1 cellular context compared by ENCODE assay signal in the genomic region with DNA sequence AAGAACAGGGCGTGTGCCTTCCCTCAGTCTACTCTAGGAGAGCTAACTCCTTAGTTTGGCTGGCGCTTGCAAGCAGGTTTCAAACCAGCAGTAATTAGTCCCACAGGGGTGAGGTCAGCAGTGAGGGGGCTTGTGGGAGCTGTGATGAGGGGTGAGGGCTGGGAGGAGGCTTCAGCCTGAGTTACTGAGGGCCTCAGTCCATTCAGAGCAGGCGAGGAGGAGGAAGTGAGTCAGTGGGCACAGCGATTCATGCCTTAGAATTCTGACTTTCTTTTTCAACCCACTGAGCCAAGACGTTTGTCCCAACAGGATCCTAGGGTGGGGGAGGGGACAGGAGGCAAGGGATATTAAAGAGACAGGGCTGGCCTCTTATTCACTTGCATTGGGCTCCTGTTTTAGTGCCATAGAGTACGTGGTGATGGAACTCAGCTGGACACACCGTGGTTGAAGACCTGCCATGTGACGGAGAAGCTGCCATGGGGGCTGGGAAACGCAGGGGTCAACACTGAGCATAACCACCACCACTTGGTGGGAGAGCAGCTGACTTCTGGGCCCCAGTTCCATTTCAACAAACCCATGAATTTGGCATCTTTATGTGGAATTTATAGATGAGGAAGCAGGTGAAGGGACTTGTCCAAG.
A peak's percentile ranks its signal among the peaks of the same experiment; 100 is the strongest.
TF ChIP-seq lines count a peak whose summit lies in the region.

No MANE protein-coding gene starts in this region.

TF ChIP-seq in SK-N-SH, 30 proteins besides CTCF, POLR2A, EP300 and RAD21 (continued from another document):
- TF ChIP-seq, protein P1, sequence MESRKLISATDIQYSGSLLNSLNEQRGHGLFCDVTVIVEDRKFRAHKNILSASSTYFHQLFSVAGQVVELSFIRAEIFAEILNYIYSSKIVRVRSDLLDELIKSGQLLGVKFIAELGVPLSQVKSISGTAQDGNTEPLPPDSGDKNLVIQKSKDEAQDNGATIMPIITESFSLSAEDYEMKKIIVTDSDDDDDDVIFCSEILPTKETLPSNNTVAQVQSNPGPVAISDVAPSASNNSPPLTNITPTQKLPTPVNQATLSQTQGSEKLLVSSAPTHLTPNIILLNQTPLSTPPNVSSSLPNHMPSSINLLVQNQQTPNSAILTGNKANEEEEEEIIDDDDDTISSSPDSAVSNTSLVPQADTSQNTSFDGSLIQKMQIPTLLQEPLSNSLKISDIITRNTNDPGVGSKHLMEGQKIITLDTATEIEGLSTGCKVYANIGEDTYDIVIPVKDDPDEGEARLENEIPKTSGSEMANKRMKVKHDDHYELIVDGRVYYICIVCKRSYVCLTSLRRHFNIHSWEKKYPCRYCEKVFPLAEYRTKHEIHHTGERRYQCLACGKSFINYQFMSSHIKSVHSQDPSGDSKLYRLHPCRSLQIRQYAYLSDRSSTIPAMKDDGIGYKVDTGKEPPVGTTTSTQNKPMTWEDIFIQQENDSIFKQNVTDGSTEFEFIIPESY (IDR thresholded peaks at IDR 0.05; ENCODE audit: borderline replicate concordance, low read depth) = peak; percentile 51; the same call in 1 of the 2 replicates
- TF ChIP-seq NFIC (IDR thresholded peaks at IDR 0.05; ENCODE audit: borderline replicate concordance) (peak; percentile 83), RXRA (IDR thresholded peaks at IDR 0.05; ENCODE audit: borderline replicate concordance, low read depth) (peak; percentile 50; the same call in 1 of the 2 replicates), JUND (IDR thresholded peaks at IDR 0.05) (peak; percentile 77; the same call in 1 of the 2 replicates), EZH2phosphoT487 (IDR thresholded peaks at IDR 0.05; ENCODE audit: borderline replicate concordance, low read depth) (no peak), TCF12 (IDR thresholded peaks at IDR 0.05) (peak; percentile 72), ELF1 (IDR thresholded peaks at IDR 0.05) (no peak), FOXM1 (IDR thresholded peaks at IDR 0.05; ENCODE audit: low read depth) (no peak), PBX3 (IDR thresholded peaks at IDR 0.05) (peak; percentile 64), GABPA (IDR thresholded peaks at IDR 0.05; ENCODE audit: low read depth) (no peak), TEAD4 (IDR thresholded peaks at IDR 0.05; ENCODE audit: borderline replicate concordance, insufficient read depth) (no peak), NRF1 (IDR thresholded peaks at IDR 0.05; ENCODE audit: low read depth, low read length) (no peak), CHD2 (IDR thresholded peaks at IDR 0.05; ENCODE audit: low read length, partially characterized antibody) (no peak), MEF2A (IDR thresholded peaks at IDR 0.05; ENCODE audit: borderline replicate concordance, low read depth) (no peak), TAF1 (IDR thresholded peaks at IDR 0.05; ENCODE audit: borderline replicate concordance, low read depth, low read length) (no peak), FOSL2 (IDR thresholded peaks at IDR 0.05; ENCODE audit: borderline replicate concordance, low read depth) (peak; percentile 75; the same call in 1 of the 2 replicates), POLR2AphosphoS5 (IDR thresholded peaks at IDR 0.05; ENCODE audit: low read depth, low read length) (no peak; the same call in 1 of the 2 replicates), SIN3A (IDR thresholded peaks at IDR 0.05; ENCODE audit: borderline replicate concordance, low read depth, low read length) (no peak; the same call in 1 of the 2 replicates), YY1 (IDR thresholded peaks at IDR 0.05; ENCODE audit: low read depth) (no peak), MXI1 (IDR thresholded peaks at IDR 0.05; ENCODE audit: low read depth, low read length) (no peak), MAX (IDR thresholded peaks at IDR 0.05; ENCODE audit: low read depth) (peak; percentile 76), RCOR1 (IDR thresholded peaks at IDR 0.05; ENCODE audit: low read length) (no peak), SMC3 (IDR thresholded peaks at IDR 0.05; ENCODE audit: low read depth, low read length) (no peak), GATA2 (CRISPR knock-in tag; IDR thresholded peaks at IDR 0.05) (no peak), FOXJ3 (CRISPR knock-in tag; IDR thresholded peaks at IDR 0.05) (no peak), REST (IDR thresholded peaks at IDR 0.05; ENCODE audit: low read depth, low read length) (peak; percentile 30; the same call in 1 of the 2 replicates)
- TF ChIP-seq, protein P2, sequence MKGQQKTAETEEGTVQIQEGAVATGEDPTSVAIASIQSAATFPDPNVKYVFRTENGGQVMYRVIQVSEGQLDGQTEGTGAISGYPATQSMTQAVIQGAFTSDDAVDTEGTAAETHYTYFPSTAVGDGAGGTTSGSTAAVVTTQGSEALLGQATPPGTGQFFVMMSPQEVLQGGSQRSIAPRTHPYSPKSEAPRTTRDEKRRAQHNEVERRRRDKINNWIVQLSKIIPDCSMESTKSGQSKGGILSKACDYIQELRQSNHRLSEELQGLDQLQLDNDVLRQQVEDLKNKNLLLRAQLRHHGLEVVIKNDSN (IDR thresholded peaks at IDR 0.05; ENCODE audit: borderline replicate concordance, low read depth) = no peak
- TF ChIP-seq, protein P3, sequence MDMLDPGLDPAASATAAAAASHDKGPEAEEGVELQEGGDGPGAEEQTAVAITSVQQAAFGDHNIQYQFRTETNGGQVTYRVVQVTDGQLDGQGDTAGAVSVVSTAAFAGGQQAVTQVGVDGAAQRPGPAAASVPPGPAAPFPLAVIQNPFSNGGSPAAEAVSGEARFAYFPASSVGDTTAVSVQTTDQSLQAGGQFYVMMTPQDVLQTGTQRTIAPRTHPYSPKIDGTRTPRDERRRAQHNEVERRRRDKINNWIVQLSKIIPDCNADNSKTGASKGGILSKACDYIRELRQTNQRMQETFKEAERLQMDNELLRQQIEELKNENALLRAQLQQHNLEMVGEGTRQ (IDR thresholded peaks at IDR 0.05; ENCODE audit: borderline replicate concordance, low read depth, low read length) = no peak
- TF ChIP-seq, protein P4, sequence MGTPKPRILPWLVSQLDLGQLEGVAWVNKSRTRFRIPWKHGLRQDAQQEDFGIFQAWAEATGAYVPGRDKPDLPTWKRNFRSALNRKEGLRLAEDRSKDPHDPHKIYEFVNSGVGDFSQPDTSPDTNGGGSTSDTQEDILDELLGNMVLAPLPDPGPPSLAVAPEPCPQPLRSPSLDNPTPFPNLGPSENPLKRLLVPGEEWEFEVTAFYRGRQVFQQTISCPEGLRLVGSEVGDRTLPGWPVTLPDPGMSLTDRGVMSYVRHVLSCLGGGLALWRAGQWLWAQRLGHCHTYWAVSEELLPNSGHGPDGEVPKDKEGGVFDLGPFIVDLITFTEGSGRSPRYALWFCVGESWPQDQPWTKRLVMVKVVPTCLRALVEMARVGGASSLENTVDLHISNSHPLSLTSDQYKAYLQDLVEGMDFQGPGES (IDR thresholded peaks at IDR 0.05; ENCODE audit: low read depth, low read length) = no peak
